Comparison of ENCODE assay signal across 8 cellular contexts in genomic region chr10:102460836-102461186, GRCh38. TPM values are rescaled to one million over a fixed set of nuclear protein-coding genes. Genes with fewer than 3 reads are reported as not detected.
DNase-seq lines count a peak whose midpoint lies in the region; ATAC-seq and TF ChIP-seq lines count a peak whose summit lies in the region.

No MANE protein-coding gene starts in this region.

- ATAC-seq in GM19324 (IDR thresholded peaks at IDR 0.05; ENCODE audit: low FRiP score, unreplicated experiment) (peak; percentile 23), HG03457 (IDR thresholded peaks at IDR 0.05; ENCODE audit: unreplicated experiment) (peak; percentile 18)

- intact Hi-C loops in posterior vena cava (cut with DNase I), result no loop called here

- no peaks in the 10 kb centered on the region for H3K9me3 ChIP-seq in mononuclear cell (ENCODE audit: low read depth, low read length)

- H3K79me2 ChIP-seq in ACC112 (ENCODE audit: control insufficient read depth, insufficient read depth, low read length, unreplicated experiment), result no peaks in the 10 kb centered on the region

- no peak for TF ChIP-seq CTCF in brain microvascular endothelial cell (IDR thresholded peaks at IDR 0.05; ENCODE audit: low read depth, low read length, missing control alignments)

- peak overlapping the region; percentile 63 for H2AFZ ChIP-seq in ACC112 (ENCODE audit: low read length, unreplicated experiment)

- H3K4me1 ChIP-seq in ACC112 (ENCODE audit: control insufficient read depth, insufficient read depth, low read length, unreplicated experiment) (peaks cover 7% of the 10 kb centered on the region), mononuclear cell (ENCODE audit: insufficient read depth, low read length) (peaks cover 42% of the 10 kb centered on the region)

- no peaks in the 10 kb centered on the region for H3K36me3 ChIP-seq in ACC112 (ENCODE audit: insufficient read depth, low read length)
- no peaks in the 10 kb centered on the region for H3K36me3 ChIP-seq in brain microvascular endothelial cell (replicated peaks)

- H3K27me3 ChIP-seq in ACC112 (ENCODE audit: insufficient read depth, low read length) (no peaks in the 10 kb centered on the region), brain microvascular endothelial cell (replicated peaks) (no peaks in the 10 kb centered on the region), mononuclear cell (ENCODE audit: insufficient read depth, low read length) (no peaks in the 10 kb centered on the region)

- DNase-seq in brain microvascular endothelial cell, result no peak
- DNase-seq in posterior vena cava (ENCODE audit: low spot score), result no peak
- no peak for DNase-seq in NCI-H446 treated with DMSO at 0.1 percent for 48 hours (lab: John Stamatoyannopoulos, UW)
- no peak for DNase-seq in NAMALWA (ENCODE audit: low spot score)

- no peak overlapping the region for H3K27ac ChIP-seq in ACC112 (ENCODE audit: low read depth, low read length)
- no peak overlapping the region for H3K27ac ChIP-seq in brain microvascular endothelial cell

- H3K4me3 ChIP-seq in ACC112 (ENCODE audit: low read depth, low read length) (peak overlapping the region; percentile 70), brain microvascular endothelial cell (ENCODE audit: low read depth, low read length) (peak overlapping the region; percentile 55), mononuclear cell (ENCODE audit: low read length) (peak overlapping the region; percentile 47)

- in situ Hi-C loops in brain microvascular endothelial cell (cut with HindIII; ENCODE audit: low pct_ligation_motif_present, low sequenced_read_pairs), result no loop called here

RNA-seq across cellular contexts. Expression of gene C10orf95, which starts 9.5 kb away (rescaled TPM):
- total RNA-seq in mononuclear cell (0.10 TPM), posterior vena cava (not detected)

RNA-seq across cellular contexts. Expression of gene CUEDC2, which starts 28.4 kb away (rescaled TPM):
- total RNA-seq in mononuclear cell (16.0 TPM), posterior vena cava (10 to 100 TPM; 35.7 to 40.9 TPM)

RNA-seq across cellular contexts. Expression of gene FBXL15, which starts 40.2 kb away (rescaled TPM):
- total RNA-seq in mononuclear cell (4.7 TPM), posterior vena cava (10 to 100 TPM; 10.8 to 12.4 TPM)

RNA-seq across cellular contexts. Expression of gene ACTR1A, which starts 41.7 kb away (rescaled TPM):
- total RNA-seq in mononuclear cell, result 52.6 TPM
- 100 to 1,000 TPM; 102 to 107 TPM for total RNA-seq in posterior vena cava

RNA-seq across cellular contexts. Expression of gene PSD, which starts 42.2 kb away (rescaled TPM):
- total RNA-seq in mononuclear cell (4.1 TPM), posterior vena cava (under 1 TPM; 0.24 to 0.83 TPM)
